Comparison of ENCODE assay signal across 9 cellular contexts in the genomic region with DNA sequence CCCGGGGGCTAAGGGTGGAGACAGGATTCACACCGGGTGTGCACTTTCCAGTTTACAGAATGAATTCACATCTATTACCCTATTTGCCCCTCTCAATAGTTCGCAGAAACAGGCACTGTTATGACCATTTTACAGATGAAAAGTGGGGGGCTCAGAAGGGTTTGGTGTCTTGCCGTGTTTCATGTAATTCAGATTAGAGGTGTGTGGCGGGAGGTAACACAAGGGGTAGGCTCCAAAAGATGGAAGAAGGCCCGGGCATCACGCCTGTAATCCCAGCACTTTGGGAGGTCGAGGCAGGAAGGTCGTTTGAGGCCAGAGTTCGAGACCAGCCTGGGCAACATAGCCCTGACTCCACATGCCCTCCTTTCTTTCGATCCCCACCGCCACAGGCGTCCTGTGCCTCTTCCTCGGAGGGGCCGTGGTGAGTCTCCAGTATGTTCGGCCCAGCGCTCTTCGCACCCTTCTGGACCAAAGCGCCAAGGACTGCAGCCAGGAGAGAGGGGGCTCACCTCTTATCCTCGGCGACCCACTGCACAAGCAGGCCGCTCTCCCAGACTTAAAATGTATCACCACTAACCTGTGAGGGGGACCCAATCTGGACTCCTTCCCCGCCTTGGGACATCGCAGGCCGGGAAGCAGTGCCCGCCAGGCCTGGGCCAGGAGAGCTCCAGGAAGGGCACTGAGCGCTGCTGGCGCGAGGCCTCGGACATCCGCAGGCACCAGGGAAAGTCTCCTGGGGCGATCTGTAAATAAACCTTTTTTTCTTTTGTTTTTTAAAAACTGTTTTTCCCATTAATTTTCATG. TPM values are rescaled to one million over a fixed set of nuclear protein-coding genes. Genes with fewer than 3 reads are reported as not detected.
DNase-seq lines count a peak whose midpoint lies in the region; ATAC-seq and TF ChIP-seq lines count a peak whose summit lies in the region.
"Had no signal": no experiment of that assay in that cellular context is flagged by ENCODE, and none has a peak within 500 bp of the region (broad histone marks: within the 10 kb centered on the region; RNA-seq: fewer than 3 reads in every experiment).

No MANE protein-coding gene starts in this region.

- no peaks in the 10 kb centered on the region for H3K36me3 ChIP-seq in HUES48 (ENCODE audit: control insufficient read depth, insufficient read depth, low read length)

- TF ChIP-seq CTCF in glutamatergic neuron (IDR thresholded peaks at IDR 0.05; ENCODE audit: partially characterized antibody, unreplicated experiment) (no peak), retinal pigment epithelial cell (conservative IDR thresholded peaks at IDR 0.05; ENCODE audit: low read depth, low read length) (no peak)

- no peak overlapping the region for H3K9ac ChIP-seq in HUES48 (ENCODE audit: low read depth, low read length)

- H3K4me3 ChIP-seq in HUES48 (ENCODE audit: low read depth, low read length) (peak overlapping the region; percentile 30; the same call in 1 of the 2 replicates), retinal pigment epithelial cell (ENCODE audit: low read length) (peak overlapping the region; percentile 15)

- DNase-seq in glutamatergic neuron (peak; percentile 12), retinal pigment epithelial cell (ENCODE audit: low read depth) (no peak), pons (ENCODE audit: low spot score) (no peak), NCI-H2227 treated with DMSO at 0.1 percent for 48 hours (lab: John Stamatoyannopoulos, UW) (no peak), DMS153 (lab: John Stamatoyannopoulos, UW) (no peak)

- peak overlapping the region; percentile 64 for H3K4me3 Mint-ChIP-seq in glutamatergic neuron (ENCODE audit: unreplicated experiment)
- H3K4me3 Mint-ChIP-seq: activated CD4-positive, alpha-beta memory T cell treated with anti-CD3 and anti-CD28 coated beads for 36 hours had no signal

- no peak overlapping the region for H3K27ac Mint-ChIP-seq in glutamatergic neuron (ENCODE audit: unreplicated experiment)
- H3K27ac Mint-ChIP-seq: activated CD4-positive, alpha-beta memory T cell treated with anti-CD3 and anti-CD28 coated beads for 36 hours had no signal

- H3K27me3 Mint-ChIP-seq in glutamatergic neuron (ENCODE audit: unreplicated experiment) = peaks cover 43% of the 10 kb centered on the region

- peaks cover 85% of the 10 kb centered on the region for H3K27me3 ChIP-seq in HUES48 (ENCODE audit: control insufficient read depth, insufficient read depth, low read length)

- peaks cover 20% of the 10 kb centered on the region; the same call in 1 of the 2 replicates for H3K4me1 ChIP-seq in HUES48 (ENCODE audit: control insufficient read depth, insufficient read depth, low read length)

- H3K27ac ChIP-seq in HUES48 (ENCODE audit: low read depth, low read length) = no peak overlapping the region

- H3K36me3 Mint-ChIP-seq in glutamatergic neuron (ENCODE audit: unreplicated experiment) = no peaks in the 10 kb centered on the region
- H3K36me3 Mint-ChIP-seq: activated CD4-positive, alpha-beta memory T cell treated with anti-CD3 and anti-CD28 coated beads for 36 hours had no signal

- no peaks in the 10 kb centered on the region for H3K4me1 Mint-ChIP-seq in glutamatergic neuron (ENCODE audit: low read depth, unreplicated experiment)

- ATAC-seq in GM18870 (IDR thresholded peaks at IDR 0.05; ENCODE audit: unreplicated experiment) = peak; percentile 29
- ATAC-seq in HG03095 (IDR thresholded peaks at IDR 0.05; ENCODE audit: unreplicated experiment) = no peak

- H3K9me3 ChIP-seq in HUES48 (ENCODE audit: control insufficient read depth, insufficient read depth, low read length) = no peaks in the 10 kb centered on the region

- peaks cover 8% of the 10 kb centered on the region for H3K9me3 Mint-ChIP-seq in glutamatergic neuron (ENCODE audit: unreplicated experiment)
- H3K9me3 Mint-ChIP-seq: activated CD4-positive, alpha-beta memory T cell treated with anti-CD3 and anti-CD28 coated beads for 36 hours had no signal

RNA-seq across cellular contexts. Expression of gene DUOXA2, which starts 3.4 kb away (rescaled TPM):
- total RNA-seq in glutamatergic neuron (ENCODE audit: unreplicated experiment) = not detected
- total RNA-seq: activated CD4-positive, alpha-beta memory T cell treated with anti-CD3 and anti-CD28 coated beads for 36 hours had no signal

RNA-seq across cellular contexts. Expression of gene DUOX2, which starts 3.6 kb away (rescaled TPM):
- total RNA-seq in glutamatergic neuron (ENCODE audit: unreplicated experiment) = not detected

RNA-seq across cellular contexts. Expression of gene DUOXA1, which starts 12.2 kb away (rescaled TPM):
- total RNA-seq in glutamatergic neuron (ENCODE audit: unreplicated experiment) = not detected

RNA-seq across cellular contexts. Expression of gene DUOX1, which starts 12.3 kb away (rescaled TPM):
- total RNA-seq in glutamatergic neuron (ENCODE audit: unreplicated experiment) = not detected
